Comparison of ENCODE assay signal across 14 cellular contexts in genomic region chr7:98805956-98806838, GRCh38.
DNase-seq lines count a peak whose midpoint lies in the region; ATAC-seq and TF ChIP-seq lines count a peak whose summit lies in the region.
"Had no signal": no experiment of that assay in that cellular context is flagged by ENCODE, and none has a peak within 500 bp of the region (broad histone marks: within the 10 kb centered on the region; RNA-seq: fewer than 3 reads in every experiment).

No MANE protein-coding gene starts in this region.

- H3K36me3 ChIP-seq in SJCRH30 (no peaks in the 10 kb centered on the region), osteoblast (ENCODE audit: insufficient read depth, low read length) (no peaks in the 10 kb centered on the region), Peyer's patch (no peaks in the 10 kb centered on the region)
- H3K36me3 ChIP-seq in CD8-positive, alpha-beta memory T cell (ENCODE audit: insufficient read depth, low read length) = no peaks in the 10 kb centered on the region

- H3K27ac Mint-ChIP-seq in CD8-positive, alpha-beta memory T cell = peak overlapping the region in 1 of 8 donors; percentile 16
- H3K27ac Mint-ChIP-seq: CD8-positive, alpha-beta T cell had no signal

- H4K20me1 ChIP-seq in osteoblast (ENCODE audit: insufficient read depth, low read length) = no peaks in the 10 kb centered on the region

- TF ChIP-seq CTCF in osteoblast (IDR thresholded peaks at IDR 0.05; ENCODE audit: extremely low read depth, low read depth, low read length) (no peak), Peyer's patch (IDR thresholded peaks at IDR 0.05) (no peak)

- peaks cover 19 to 20% of the 10 kb centered on the region in 2 donors for H3K27me3 Mint-ChIP-seq in CD8-positive, alpha-beta memory T cell

- CTCF ChIA-PET in CD8-positive, alpha-beta memory T cell (lab: Charles Lee) = no interaction called here

- no peak overlapping the region for H3K4me2 ChIP-seq in osteoblast (ENCODE audit: insufficient read depth, low read length)

- H3K4me3 ChIP-seq in SJCRH30 = no peak overlapping the region
- no peak overlapping the region for H3K4me3 ChIP-seq in osteoblast (ENCODE audit: insufficient read depth, low read length)
- no peak overlapping the region for H3K4me3 ChIP-seq in CD8-positive, alpha-beta memory T cell (ENCODE audit: low read length)
- no peak overlapping the region for H3K4me3 ChIP-seq in Peyer's patch

- TF ChIP-seq POLR2A in Peyer's patch (IDR thresholded peaks at IDR 0.05) = no peak

- H3K27ac ChIP-seq in SJCRH30 (no peak overlapping the region), osteoblast (ENCODE audit: low read depth, low read length) (no peak overlapping the region), Peyer's patch (no peak overlapping the region)
- H3K27ac ChIP-seq in CD8-positive, alpha-beta memory T cell (ENCODE audit: low read depth, low read length) = no peak overlapping the region

- no peak overlapping the region for H2AFZ ChIP-seq in osteoblast (ENCODE audit: low read length)

- H3K4me1 ChIP-seq in SJCRH30 = peaks cover 35% of the 10 kb centered on the region
- H3K4me1 ChIP-seq in osteoblast (ENCODE audit: insufficient read depth, low read length) = peaks cover 5% of the 10 kb centered on the region
- H3K4me1 ChIP-seq in CD8-positive, alpha-beta memory T cell (ENCODE audit: insufficient read depth, low read length) = no peaks in the 10 kb centered on the region
- H3K4me1 ChIP-seq in Peyer's patch = no peaks in the 10 kb centered on the region

- H3K4me3 Mint-ChIP-seq in CD8-positive, alpha-beta memory T cell = no peak overlapping the region
- H3K4me3 Mint-ChIP-seq: CD14-positive monocyte; CD8-positive, alpha-beta T cell had no signal

- peaks cover 0 to 1% (median 0%) of the 10 kb centered on the region in 5 donors for H3K9me3 Mint-ChIP-seq in CD8-positive, alpha-beta memory T cell

- H3K27me3 ChIP-seq in SJCRH30 (no peaks in the 10 kb centered on the region), osteoblast (ENCODE audit: insufficient read depth, low read length) (peaks cover 24% of the 10 kb centered on the region), Peyer's patch (no peaks in the 10 kb centered on the region)
- H3K27me3 ChIP-seq in CD8-positive, alpha-beta memory T cell (ENCODE audit: insufficient read depth, low read length, poor library complexity, severe bottlenecking) = no peaks in the 10 kb centered on the region

- ATAC-seq in GM18502 (IDR thresholded peaks at IDR 0.05; ENCODE audit: poor library complexity, unreplicated experiment) = no peak
- ATAC-seq: CD8-positive, alpha-beta T cell had no signal

- H3K9me3 ChIP-seq in SJCRH30 (replicated peaks) (no peaks in the 10 kb centered on the region), osteoblast (ENCODE audit: low read depth, low read length) (peaks cover under 1% of the 10 kb centered on the region), Peyer's patch (peaks cover 0 to 4% (median 0%) of the 10 kb centered on the region in 4 donors)
- no peaks in the 10 kb centered on the region for H3K9me3 ChIP-seq in CD8-positive, alpha-beta memory T cell (ENCODE audit: low read length)

- H3K79me2 ChIP-seq in osteoblast (ENCODE audit: insufficient read depth, low read length) = no peaks in the 10 kb centered on the region

- POLR2A ChIA-PET in CD8-positive, alpha-beta memory T cell (lab: Charles Lee) = no interaction called here

- H3K4me1 Mint-ChIP-seq in CD8-positive, alpha-beta memory T cell = no peaks in the 10 kb centered on the region

- DNase-seq in Daoy (ENCODE audit: low read depth) (peak; percentile 30), M059J (ENCODE audit: low read depth) (peak; percentile 27), SJCRH30 (peak; percentile 45 to 58), osteoblast (ENCODE audit: insufficient read length, low spot score, missing footprints) (peak; percentile 82), Peyer's patch (no peak)
- DNase-seq in CD8-positive, alpha-beta memory T cell = no peak
- DNase-seq: CD8-positive, alpha-beta T cell; DMS53; EL; H7; IMR-90; KBM-7 had no signal

- H3K36me3 Mint-ChIP-seq in CD8-positive, alpha-beta memory T cell = no peaks in the 10 kb centered on the region
- H3K36me3 Mint-ChIP-seq: CD14-positive monocyte; CD8-positive, alpha-beta T cell had no signal

Comparison
In these comparisons a context has a peak if more than half of its experiments do, and no peak if none do; other contexts are left out.
1. DNase-seq: peak in Daoy (single experiment), M059J (single experiment), SJCRH30 (2 of 2) and osteoblast (single experiment); none in CD8-positive, alpha-beta memory T cell (0 of 5) and Peyer's patch (0 of 3).